In the genomic region with DNA sequence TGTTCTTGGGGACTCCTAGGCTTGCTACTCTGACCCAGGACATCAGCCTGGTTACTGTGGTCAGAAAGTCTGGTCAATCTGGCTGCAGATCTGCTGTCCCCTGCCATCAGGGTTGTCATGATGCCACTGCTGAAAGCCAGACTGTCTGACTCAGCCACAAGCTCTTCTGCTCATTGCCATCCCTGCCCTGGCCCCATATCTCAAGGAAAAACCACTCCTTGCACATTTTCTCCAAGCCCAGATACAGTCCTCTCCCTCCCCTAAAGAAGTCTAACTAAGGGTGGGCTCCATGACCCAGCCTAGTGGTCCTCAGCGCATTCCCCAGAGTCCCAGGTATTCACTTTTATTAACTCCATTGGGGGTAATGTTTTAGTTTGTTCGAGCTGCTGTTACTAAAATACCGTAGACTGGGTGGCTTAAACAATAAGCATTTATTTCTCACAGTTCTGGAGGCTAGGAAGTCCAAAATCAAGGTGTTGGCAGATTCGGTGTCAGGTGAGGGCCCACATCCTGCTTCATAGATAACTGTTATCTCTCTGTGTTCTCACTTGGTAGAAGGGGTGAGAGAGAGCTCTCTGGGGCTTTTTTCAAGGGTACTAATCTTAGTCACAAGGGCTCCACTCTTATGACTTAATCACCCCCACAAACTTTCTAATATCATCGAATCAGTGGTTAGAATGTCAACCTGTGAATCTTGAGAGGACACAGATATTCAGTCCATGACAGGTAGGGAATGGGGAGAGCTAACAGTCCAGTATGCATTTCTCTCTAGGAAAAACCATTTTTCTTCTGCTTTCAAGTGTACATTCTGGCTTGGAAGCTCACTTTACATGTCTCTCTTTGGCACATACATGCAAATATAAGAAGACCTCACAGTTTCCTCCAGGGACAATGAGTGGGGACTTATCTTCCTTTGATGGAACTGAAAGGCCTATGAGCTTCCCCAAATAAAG, we compare ENCODE assay signal across 10 cellular contexts.
DNase-seq lines count a peak whose midpoint lies in the region; ATAC-seq and TF ChIP-seq lines count a peak whose summit lies in the region.
"Had no signal": no experiment of that assay in that cellular context is flagged by ENCODE, and none has a peak within 500 bp of the region (broad histone marks: within the 10 kb centered on the region; RNA-seq: fewer than 3 reads in every experiment).

No MANE protein-coding gene starts in this region.

- H3K36me3 Mint-ChIP-seq in CD4-positive, alpha-beta T cell (ENCODE audit: low read depth) = no peaks in the 10 kb centered on the region
- no peaks in the 10 kb centered on the region for H3K36me3 Mint-ChIP-seq in activated T-helper 17 cell treated with anti-CD3 and anti-CD28 coated beads, Interleukin-2, amount 50 U/mL, for 72 hours (ENCODE audit: low read depth)

- H3K4me1 ChIP-seq in gastroesophageal sphincter = no peaks in the 10 kb centered on the region
- peaks cover 0 to 12% (median 0%) of the 10 kb centered on the region in 4 donors for H3K4me1 ChIP-seq in right lobe of liver

- H3K27ac Mint-ChIP-seq in CD4-positive, alpha-beta T cell = peak overlapping the region; percentile 81
- H3K27ac Mint-ChIP-seq in activated T-helper 17 cell treated with anti-CD3 and anti-CD28 coated beads, Interleukin-2, amount 50 U/mL, for 72 hours = peak overlapping the region; percentile 61

- no peaks in the 10 kb centered on the region for H3K27me3 ChIP-seq in CD4-positive, alpha-beta T cell (ENCODE audit: control insufficient read depth, insufficient read depth, low read length)
- H3K27me3 ChIP-seq in gastroesophageal sphincter (no peaks in the 10 kb centered on the region), right lobe of liver (no peaks in the 10 kb centered on the region)
- H3K27me3 ChIP-seq: brain microvascular endothelial cell had no signal

- POLR2A ChIA-PET in CD4-positive, alpha-beta T cell (lab: Charles Lee) = interaction anchor here (0.5 to 2.2 kb wide), 14 partner anchors 9 to 115 kb away, joined by 3 to 10 read pairs (median 5); partner anchors contain the start of gene CXCR4

- peaks cover 7% of the 10 kb centered on the region for H3K9me3 ChIP-seq in CD4-positive, alpha-beta T cell (ENCODE audit: control insufficient read depth, low read length)
- H3K9me3 ChIP-seq in gastroesophageal sphincter (peaks cover 0 to 6% (median 0%) of the 10 kb centered on the region in 3 donors), right lobe of liver (no peaks in the 10 kb centered on the region)

- intact Hi-C loops in CD4-positive, alpha-beta T cell (cut with DNase I, micrococcal nuclease) = loop anchor here in 1 of 2 experiments (2.0 kb wide), 2 partner anchors 26 to 76 kb away; no protein-coding TSS in a partner anchor
- intact Hi-C loops in right lobe of liver (cut with DNase I) = no loop called here

- CTCF ChIA-PET in CD4-positive, alpha-beta T cell (lab: Charles Lee) = interaction anchor here (0.8 to 1.2 kb wide), 3 partner anchors 9 to 73 kb away, joined by 3 to 4 read pairs (median 4); no protein-coding TSS in a partner anchor

- H3K36me3 ChIP-seq in gastroesophageal sphincter = no peaks in the 10 kb centered on the region
- H3K36me3 ChIP-seq in right lobe of liver = no peaks in the 10 kb centered on the region
- H3K36me3 ChIP-seq: brain microvascular endothelial cell had no signal

- DNase-seq in CD4-positive, alpha-beta T cell = peak in 5 of 10 experiments; percentile 9 to 19 (median 16)
- DNase-seq in middle frontal gyrus (ENCODE audit: extremely low spot score, low spot score) (no peak), right lobe of liver (no peak)
- DNase-seq in NK-92 treated with Interleukin-12 subunit alpha and Interleukin-12 subunit beta, amount 100 ng/mL, for 24 hours (lab: John Stamatoyannopoulos, UW) = no peak
- DNase-seq: brain microvascular endothelial cell, DMS79 had no signal

- H3K4me3 Mint-ChIP-seq in CD4-positive, alpha-beta T cell = no peak overlapping the region
- peak overlapping the region; percentile 52 for H3K4me3 Mint-ChIP-seq in activated T-helper 17 cell treated with anti-CD3 and anti-CD28 coated beads, Interleukin-2, amount 50 U/mL, for 72 hours

- TF ChIP-seq EP300 in gastroesophageal sphincter (IDR thresholded peaks at IDR 0.05) = no peak

- TF ChIP-seq CTCF in CD4-positive, alpha-beta T cell (IDR thresholded peaks at IDR 0.05) = no peak
- TF ChIP-seq CTCF in gastroesophageal sphincter (IDR thresholded peaks at IDR 0.05) (no peak), right lobe of liver (IDR thresholded peaks at IDR 0.05) (no peak)

- WGBS in gastroesophageal sphincter (ENCODE audit: low coverage in 1 of 2), 2 donors = 59 to 75% methylated on average over 4 of the region's 5 CpGs
- 27% methylated on average over 5 of the region's 5 CpGs for WGBS in right lobe of liver (ENCODE audit: insufficient coverage, low coverage, low lambda C conversion rate, missing lambda C conversion rate)

- H3K4me3 ChIP-seq in gastroesophageal sphincter = no peak overlapping the region
- no peak overlapping the region for H3K4me3 ChIP-seq in right lobe of liver

- ATAC-seq in CD4-positive, alpha-beta T cell (ENCODE audit: poor library complexity) = peak; percentile 87
- ATAC-seq in GM19043 (IDR thresholded peaks at IDR 0.05; ENCODE audit: low read depth, unreplicated experiment) (peak; percentile 49), HG03095 (IDR thresholded peaks at IDR 0.05; ENCODE audit: unreplicated experiment) (peak; percentile 73), gastroesophageal sphincter (no peak), right lobe of liver (no peak)
- ATAC-seq in activated T-helper 17 cell treated with anti-CD3 and anti-CD28 coated beads, Interleukin-2, amount 50 U/mL, for 72 hours (replicated peaks) = peak; percentile 94

- no peaks in the 10 kb centered on the region for H3K9me3 Mint-ChIP-seq in CD4-positive, alpha-beta T cell
- H3K9me3 Mint-ChIP-seq in activated T-helper 17 cell treated with anti-CD3 and anti-CD28 coated beads, Interleukin-2, amount 50 U/mL, for 72 hours = peaks cover 3% of the 10 kb centered on the region

- peaks cover 46% of the 10 kb centered on the region for H3K4me1 Mint-ChIP-seq in CD4-positive, alpha-beta T cell (ENCODE audit: low read depth)
- peaks cover 25% of the 10 kb centered on the region for H3K4me1 Mint-ChIP-seq in activated T-helper 17 cell treated with anti-CD3 and anti-CD28 coated beads, Interleukin-2, amount 50 U/mL, for 72 hours

- no peaks in the 10 kb centered on the region for H3K27me3 Mint-ChIP-seq in CD4-positive, alpha-beta T cell
- no peaks in the 10 kb centered on the region for H3K27me3 Mint-ChIP-seq in activated T-helper 17 cell treated with anti-CD3 and anti-CD28 coated beads, Interleukin-2, amount 50 U/mL, for 72 hours

- TF ChIP-seq POLR2A in gastroesophageal sphincter (IDR thresholded peaks at IDR 0.05) (no peak), right lobe of liver (IDR thresholded peaks at IDR 0.05) (no peak)

- H3K27ac ChIP-seq in CD4-positive, alpha-beta T cell (ENCODE audit: low read depth, low read length) = peak overlapping the region; percentile 41
- H3K27ac ChIP-seq in gastroesophageal sphincter (no peak overlapping the region), right lobe of liver (no peak overlapping the region)
- H3K27ac ChIP-seq: brain microvascular endothelial cell had no signal

Comparison
In these comparisons a context has a peak if more than half of its experiments do, and no peak if none do; other contexts are left out.
1. ATAC-seq: peak in CD4-positive, alpha-beta T cell (single experiment), GM19043 (single experiment), HG03095 (single experiment) and activated T-helper 17 cell treated with anti-CD3 and anti-CD28 coated beads, Interleukin-2, amount 50 U/mL, for 72 hours (single experiment); none in gastroesophageal sphincter (single experiment) and right lobe of liver (0 of 4).